7 cellular contexts compared by ENCODE assay signal in genomic region chr7:39791035-39791434, GRCh38.
A peak's percentile ranks its signal among the peaks of the same experiment; 100 is the strongest.
DNase-seq lines count a peak whose midpoint lies in the region; TF ChIP-seq lines count a peak whose summit lies in the region.
"Not testable (repeated sequence)": the region's sequence is repeated elsewhere in the genome, so short reads cannot be mapped to it uniquely, and the experiment has no call there.

No MANE protein-coding gene starts in this region.

- H3K4me3 ChIP-seq in SK-N-SH (ENCODE audit: low read depth in 2 of 2, low read length in 1 of 2); mammary epithelial cell (replicated peaks in 1 of 3; ENCODE audit: insufficient read depth in 1 of 3, low read depth in 2 of 3, low read length in 3 of 3); fibroblast of mammary gland (ENCODE audit: control insufficient read depth, low read depth, low read length): not testable (repeated sequence)

- H3K9me2 ChIP-seq in SK-N-SH, result not testable (repeated sequence)

- not testable (repeated sequence) for TF ChIP-seq EP300 in SK-N-SH (IDR thresholded peaks at IDR 0.05; ENCODE audit: borderline replicate concordance in 1 of 2, low read depth in 1 of 2, low read length in 1 of 2)

- H3K4me2 ChIP-seq in SK-N-SH; mammary epithelial cell (ENCODE audit: insufficient read depth, low read depth, low read length): not testable (repeated sequence)

- in situ Hi-C loops in mammary epithelial cell (cut with MboI; ENCODE audit: low sequenced_read_pairs in 2 of 2), result not testable (repeated sequence)

- H3K9me3 ChIP-seq in SK-N-SH; mammary epithelial cell (replicated peaks; ENCODE audit: insufficient read depth, low read length): not testable (repeated sequence)

- not testable (repeated sequence) for H3K9ac ChIP-seq in SK-N-SH; mammary epithelial cell (ENCODE audit: insufficient read depth, low read length)

- H3K27ac ChIP-seq in SK-N-SH (ENCODE audit: low read depth in 2 of 2, low read length in 1 of 2), result peak overlapping the region in 1 of 2 experiments; percentile 4; a peak in 2 of 4 replicates
- H3K27ac ChIP-seq in mammary epithelial cell (ENCODE audit: insufficient read depth, low read depth, low read length), result not testable (repeated sequence)

- 84% methylated on average over 4 of the region's 4 CpGs for WGBS in SK-N-SH (ENCODE audit: low lambda C conversion rate)
- 100% methylated on average over 3 of the region's 4 CpGs for WGBS in mammary epithelial cell (ENCODE audit: low coverage, missing lambda C conversion rate)

- H3K4me1 ChIP-seq in SK-N-SH (ENCODE audit: control insufficient read depth in 1 of 2, insufficient read depth in 2 of 2, low read depth in 1 of 2, low read length in 1 of 2); mammary epithelial cell (ENCODE audit: insufficient read depth, low read length): not testable (repeated sequence)

- POLR2A ChIA-PET in SK-N-SH (lab: Yijun Ruan, JAX), result not testable (repeated sequence)

- peak; percentile 46 for TF ChIP-seq CTCF in SK-N-SH (IDR thresholded peaks at IDR 0.05)
- not testable (repeated sequence) for TF ChIP-seq CTCF in mammary epithelial cell (conservative IDR thresholded peaks at IDR 0.05 in 1 of 2, IDR thresholded peaks at IDR 0.05 in 1 of 2; ENCODE audit: extremely low read depth in 1 of 2, insufficient read depth in 1 of 2, low read depth in 1 of 2, low read length in 2 of 2); fibroblast of mammary gland (conservative IDR thresholded peaks at IDR 0.05; ENCODE audit: control insufficient read depth, insufficient read depth, low read depth, low read length)

- not testable (repeated sequence) for H4K20me1 ChIP-seq in SK-N-SH (ENCODE audit: insufficient read depth); mammary epithelial cell (ENCODE audit: insufficient read depth, low read length)

- not testable (repeated sequence) for H3F3A ChIP-seq in SK-N-SH (replicated peaks; ENCODE audit: insufficient read depth)

- TF ChIP-seq RAD21 in SK-N-SH (IDR thresholded peaks at IDR 0.05; ENCODE audit: low read length), result not testable (repeated sequence)

- intact Hi-C loops in mammary epithelial cell (cut with micrococcal nuclease), result not testable (repeated sequence)

- dilution Hi-C loops in mammary epithelial cell (cut with HindIII; ENCODE audit: low sequenced_read_pairs), result not testable (repeated sequence)

- BruUV-seq in mammary epithelial cell (replicated peaks; lab: Mats Ljungman, UMichigan), result not testable (repeated sequence)

- H3K36me3 ChIP-seq in SK-N-SH (replicated peaks in 1 of 2; ENCODE audit: control insufficient read depth in 1 of 2, insufficient read depth in 2 of 2, low read length in 1 of 2); mammary epithelial cell (ENCODE audit: insufficient read depth, low read length): not testable (repeated sequence)

- DNase-seq in EH (ENCODE audit: low read depth) (peak; percentile 17), HCEC 1CT (peak; percentile 47), M059J (ENCODE audit: low read depth) (peak; percentile 42), mammary epithelial cell (peak; percentile 5), fibroblast of mammary gland (ENCODE audit: low read depth) (peak; percentile 70), kidney tubule cell (ENCODE audit: low spot score) (peak; percentile 29)
- not testable (repeated sequence) for DNase-seq in SK-N-SH

- CTCF ChIA-PET in SK-N-SH (lab: Yijun Ruan, JAX), result interaction anchor here (0.9 kb wide), 1 partner anchor 211 kb away, joined by 3 read pairs; no protein-coding TSS in a partner anchor
- CTCF ChIA-PET in mammary epithelial cell (lab: Charles Lee; ENCODE audit: low non-redundant PET), result not testable (repeated sequence)

- H3K27me3 ChIP-seq in SK-N-SH (ENCODE audit: insufficient read depth); mammary epithelial cell (ENCODE audit: insufficient read depth, low read length): not testable (repeated sequence)

- H2AFZ ChIP-seq in SK-N-SH (ENCODE audit: low read depth); mammary epithelial cell (ENCODE audit: low read depth, low read length): not testable (repeated sequence)

- H3K79me2 ChIP-seq in SK-N-SH (ENCODE audit: insufficient read depth); mammary epithelial cell (ENCODE audit: insufficient read depth, low read length): not testable (repeated sequence)

TF ChIP-seq in SK-N-SH, 30 proteins besides CTCF, POLR2A, EP300 and RAD21:
- TF ChIP-seq MAX (IDR thresholded peaks at IDR 0.05; ENCODE audit: low read depth), result 0 out of 2 replicates have a peak, but pooled peaks have one; percentile 49
TF ChIP-seq in SK-N-SH: peak in this region for 1; not testable (repeated sequence) for 29.
